1 cellular context compared by ENCODE assay signal in the genomic region with DNA sequence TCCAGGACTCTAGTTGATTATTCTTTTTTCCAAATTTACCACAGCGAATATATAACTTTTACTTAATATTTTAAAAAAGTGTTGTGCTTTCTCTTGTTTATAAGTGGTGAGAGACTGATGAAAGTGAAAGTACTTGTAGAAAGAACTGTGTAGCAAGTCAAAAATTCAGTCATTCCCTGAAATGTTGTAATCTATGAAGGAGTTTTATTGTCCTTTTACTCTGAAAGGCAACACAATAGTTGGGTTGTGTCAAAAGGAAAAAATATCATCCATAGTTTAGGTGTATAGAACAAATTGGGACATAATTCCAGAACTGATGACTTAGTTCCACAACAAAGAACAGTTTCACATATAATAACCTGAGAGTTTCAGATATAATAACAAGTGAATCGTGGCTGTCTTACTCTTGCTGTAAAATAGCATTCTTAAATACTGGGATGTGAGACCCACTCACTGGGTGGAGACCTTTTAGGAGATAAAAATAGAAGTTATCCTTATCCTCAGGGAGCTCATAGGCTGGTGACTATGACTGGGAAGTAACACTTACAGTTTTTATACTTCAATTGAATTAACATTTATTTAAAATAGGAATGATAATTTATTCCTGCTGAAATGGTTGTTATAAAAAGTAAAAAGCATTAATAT.
A peak's percentile ranks its signal among the peaks of the same experiment; 100 is the strongest.
TF ChIP-seq lines count a peak whose summit lies in the region.

No MANE protein-coding gene starts in this region.

TF ChIP-seq in GM12878, 131 proteins besides CTCF, POLR2A, EP300 and RAD21:
- TF ChIP-seq SMAD5 (IDR thresholded peaks at IDR 0.05; ENCODE audit: low read depth): no peak
- TF ChIP-seq, protein P1, sequence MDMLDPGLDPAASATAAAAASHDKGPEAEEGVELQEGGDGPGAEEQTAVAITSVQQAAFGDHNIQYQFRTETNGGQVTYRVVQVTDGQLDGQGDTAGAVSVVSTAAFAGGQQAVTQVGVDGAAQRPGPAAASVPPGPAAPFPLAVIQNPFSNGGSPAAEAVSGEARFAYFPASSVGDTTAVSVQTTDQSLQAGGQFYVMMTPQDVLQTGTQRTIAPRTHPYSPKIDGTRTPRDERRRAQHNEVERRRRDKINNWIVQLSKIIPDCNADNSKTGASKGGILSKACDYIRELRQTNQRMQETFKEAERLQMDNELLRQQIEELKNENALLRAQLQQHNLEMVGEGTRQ (IDR thresholded peaks at IDR 0.05; ENCODE audit: borderline replicate concordance, low read depth, low read length): no peak
- TF ChIP-seq, protein P2, sequence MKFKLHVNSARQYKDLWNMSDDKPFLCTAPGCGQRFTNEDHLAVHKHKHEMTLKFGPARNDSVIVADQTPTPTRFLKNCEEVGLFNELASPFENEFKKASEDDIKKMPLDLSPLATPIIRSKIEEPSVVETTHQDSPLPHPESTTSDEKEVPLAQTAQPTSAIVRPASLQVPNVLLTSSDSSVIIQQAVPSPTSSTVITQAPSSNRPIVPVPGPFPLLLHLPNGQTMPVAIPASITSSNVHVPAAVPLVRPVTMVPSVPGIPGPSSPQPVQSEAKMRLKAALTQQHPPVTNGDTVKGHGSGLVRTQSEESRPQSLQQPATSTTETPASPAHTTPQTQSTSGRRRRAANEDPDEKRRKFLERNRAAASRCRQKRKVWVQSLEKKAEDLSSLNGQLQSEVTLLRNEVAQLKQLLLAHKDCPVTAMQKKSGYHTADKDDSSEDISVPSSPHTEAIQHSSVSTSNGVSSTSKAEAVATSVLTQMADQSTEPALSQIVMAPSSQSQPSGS (IDR thresholded peaks at IDR 0.05; ENCODE audit: low read length): 0 out of 2 replicates have a peak, but pooled peaks have one; percentile 24
- peak; percentile 44; the same call in 1 of the 2 replicates for TF ChIP-seq ZNF24 (IDR thresholded peaks at IDR 0.05)
- TF ChIP-seq GABPA (IDR thresholded peaks at IDR 0.05; ENCODE audit: low read depth): no peak
- peak; percentile 17 to 20; a peak in 1 of 4 replicates for TF ChIP-seq IKZF2 (IDR thresholded peaks at IDR 0.05)
- no peak for TF ChIP-seq SPI1 (IDR thresholded peaks at IDR 0.05; ENCODE audit: borderline replicate concordance, insufficient read depth, low read depth, low read length)
- TF ChIP-seq, protein P3, sequence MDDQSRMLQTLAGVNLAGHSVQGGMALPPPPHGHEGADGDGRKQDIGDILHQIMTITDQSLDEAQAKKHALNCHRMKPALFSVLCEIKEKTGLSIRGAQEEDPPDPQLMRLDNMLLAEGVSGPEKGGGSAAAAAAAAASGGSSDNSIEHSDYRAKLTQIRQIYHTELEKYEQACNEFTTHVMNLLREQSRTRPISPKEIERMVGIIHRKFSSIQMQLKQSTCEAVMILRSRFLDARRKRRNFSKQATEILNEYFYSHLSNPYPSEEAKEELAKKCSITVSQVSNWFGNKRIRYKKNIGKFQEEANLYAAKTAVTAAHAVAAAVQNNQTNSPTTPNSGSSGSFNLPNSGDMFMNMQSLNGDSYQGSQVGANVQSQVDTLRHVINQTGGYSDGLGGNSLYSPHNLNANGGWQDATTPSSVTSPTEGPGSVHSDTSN (IDR thresholded peaks at IDR 0.05; ENCODE audit: insufficient replicate concordance, low read depth, low read length): no peak
- TF ChIP-seq, protein P4, sequence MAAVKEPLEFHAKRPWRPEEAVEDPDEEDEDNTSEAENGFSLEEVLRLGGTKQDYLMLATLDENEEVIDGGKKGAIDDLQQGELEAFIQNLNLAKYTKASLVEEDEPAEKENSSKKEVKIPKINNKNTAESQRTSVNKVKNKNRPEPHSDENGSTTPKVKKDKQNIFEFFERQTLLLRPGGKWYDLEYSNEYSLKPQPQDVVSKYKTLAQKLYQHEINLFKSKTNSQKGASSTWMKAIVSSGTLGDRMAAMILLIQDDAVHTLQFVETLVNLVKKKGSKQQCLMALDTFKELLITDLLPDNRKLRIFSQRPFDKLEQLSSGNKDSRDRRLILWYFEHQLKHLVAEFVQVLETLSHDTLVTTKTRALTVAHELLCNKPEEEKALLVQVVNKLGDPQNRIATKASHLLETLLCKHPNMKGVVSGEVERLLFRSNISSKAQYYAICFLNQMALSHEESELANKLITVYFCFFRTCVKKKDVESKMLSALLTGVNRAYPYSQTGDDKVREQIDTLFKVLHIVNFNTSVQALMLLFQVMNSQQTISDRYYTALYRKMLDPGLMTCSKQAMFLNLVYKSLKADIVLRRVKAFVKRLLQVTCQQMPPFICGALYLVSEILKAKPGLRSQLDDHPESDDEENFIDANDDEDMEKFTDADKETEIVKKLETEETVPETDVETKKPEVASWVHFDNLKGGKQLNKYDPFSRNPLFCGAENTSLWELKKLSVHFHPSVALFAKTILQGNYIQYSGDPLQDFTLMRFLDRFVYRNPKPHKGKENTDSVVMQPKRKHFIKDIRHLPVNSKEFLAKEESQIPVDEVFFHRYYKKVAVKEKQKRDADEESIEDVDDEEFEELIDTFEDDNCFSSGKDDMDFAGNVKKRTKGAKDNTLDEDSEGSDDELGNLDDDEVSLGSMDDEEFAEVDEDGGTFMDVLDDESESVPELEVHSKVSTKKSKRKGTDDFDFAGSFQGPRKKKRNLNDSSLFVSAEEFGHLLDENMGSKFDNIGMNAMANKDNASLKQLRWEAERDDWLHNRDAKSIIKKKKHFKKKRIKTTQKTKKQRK (IDR thresholded peaks at IDR 0.05; ENCODE audit: low read depth, low read length): no peak
- TF ChIP-seq SMAD1 (IDR thresholded peaks at IDR 0.05; ENCODE audit: low read depth, partially characterized antibody): no peak
